In the genomic region with DNA sequence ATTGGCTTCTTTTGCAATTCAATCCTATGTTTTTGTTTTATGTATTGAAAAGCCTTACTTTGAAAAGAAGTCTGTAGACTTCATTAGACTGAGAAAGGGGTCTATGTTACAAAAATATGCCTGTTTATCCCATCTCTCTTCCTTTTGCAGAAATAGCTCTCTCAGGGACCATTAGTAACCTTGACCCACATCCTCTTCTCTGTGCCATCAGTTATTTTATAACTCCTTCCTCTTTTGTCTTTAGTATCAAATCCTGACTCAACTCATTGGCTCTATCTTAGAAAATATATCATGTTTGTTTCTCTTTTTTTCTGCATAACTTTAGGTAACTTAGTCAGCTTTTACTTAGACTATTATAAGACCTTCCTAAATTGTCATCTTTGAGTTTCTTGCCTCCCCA, we compare ENCODE assay signal across 16 cellular contexts.
"Had no signal": no experiment of that assay in that cellular context is flagged by ENCODE, and none has a peak within 500 bp of the region (broad histone marks: within the 10 kb centered on the region; RNA-seq: fewer than 3 reads in every experiment).

No MANE protein-coding gene starts in this region.

- DNase-seq: activated CD4-positive, alpha-beta T cell treated with anti-CD3 and anti-CD28 coated beads for 48 hours; activated CD8-positive, alpha-beta memory T cell treated with anti-CD3 and anti-CD28 coated beads, Interleukin-2, amount 50 U/mL, for 48 hours; activated CD8-positive, alpha-beta T cell treated with anti-CD3 and anti-CD28 coated beads, Interleukin-2, amount 10 ng/mL, durations not matched to agents 7 days and 5 days; activated naive CD4-positive, alpha-beta T cell; aorta; hypothalamus; kidney glomerular epithelial cell; ovary; stimulated activated CD4-positive, alpha-beta T cell treated with anti-CD3 and anti-CD28 coated beads, Interleukin-12 subunit alpha, Interleukin-12 subunit beta, amount 100 ng/mL, for 4 hours; stimulated activated CD4-positive, alpha-beta T cell treated with anti-CD3 and anti-CD28 coated beads, Interleukin-4, amount 100 ng/mL, for 1 hour; upper lobe of right lung had no signal

- H3K9ac ChIP-seq: neural progenitor cell had no signal

- H3K4me3 ChIP-seq: esophagus muscularis mucosa, neural progenitor cell, ovary, upper lobe of right lung had no signal

- ATAC-seq: activated CD8-positive, alpha-beta T cell treated with anti-CD3 and anti-CD28 coated beads, Interleukin-2, amount 10 ng/mL, durations not matched to agents 7 days and 5 days; upper lobe of right lung; WTC11 had no signal

- H3K9me3 ChIP-seq: esophagus muscularis mucosa, ovary, upper lobe of right lung had no signal

- H3K27ac ChIP-seq: esophagus muscularis mucosa, neural progenitor cell, ovary, upper lobe of right lung had no signal

- H3K36me3 ChIP-seq: neural progenitor cell, ovary, upper lobe of right lung had no signal

- H3K27me3 ChIP-seq: esophagus muscularis mucosa, neural progenitor cell, ovary, upper lobe of right lung had no signal

- H2AFZ ChIP-seq: neural progenitor cell had no signal

- H3K4me2 ChIP-seq: neural progenitor cell had no signal

- H3K4me1 ChIP-seq: neural progenitor cell, upper lobe of right lung had no signal

- FAIRE-seq: bronchial epithelial cell, endometrium had no signal
